36 cellular contexts compared by ENCODE assay signal in genomic region chrX:153836921-153837320, GRCh38. TPM values are rescaled to one million over a fixed set of nuclear protein-coding genes. Genes with fewer than 3 reads are reported as not detected.
"Had no signal": no experiment of that assay in that cellular context is flagged by ENCODE, and none has a peak within 500 bp of the region (broad histone marks: within the 10 kb centered on the region; RNA-seq: fewer than 3 reads in every experiment).

No MANE protein-coding gene starts in this region.

- H3K4me1 Mint-ChIP-seq: activated B cell treated with CpG ODN at 0.5 μM for 24 hours; activated CD4-positive, alpha-beta T cell treated with anti-CD3 and anti-CD28 coated beads, Interleukin-2, amount 10 ng/mL, durations not matched to agents 24 days and 14 days; activated naive CD8-positive, alpha-beta T cell treated with anti-CD3 and anti-CD28 coated beads for 36 hours; activated T-helper 17 cell treated with anti-CD3 and anti-CD28 coated beads, Interleukin-2, amount 50 U/mL, for 72 hours had no signal

- H3K9me3 Mint-ChIP-seq: activated B cell treated with CpG ODN at 0.5 μM for 24 hours; activated CD4-positive, alpha-beta memory T cell treated with anti-CD3 and anti-CD28 coated beads for 36 hours; activated CD4-positive, alpha-beta T cell treated with anti-CD3 and anti-CD28 coated beads, Interleukin-2, amount 10 ng/mL, durations not matched to agents 24 days and 14 days; activated CD8-positive, alpha-beta T cell treated with anti-CD3 and anti-CD28 coated beads for 36 hours; activated naive CD4-positive, alpha-beta T cell treated with anti-CD3 and anti-CD28 coated beads, Interleukin-2, amount 50 U/mL, for 72 hours; activated naive CD8-positive, alpha-beta T cell treated with anti-CD3 and anti-CD28 coated beads for 36 hours; activated T-cell treated with anti-CD3 and anti-CD28 coated beads, Interleukin-2, amount 50 U/mL, for 4 hours; activated T-cell treated with anti-CD3 and anti-CD28 coated beads, Interleukin-2, amount 50 U/mL, for 72 hours; activated T-helper 1 cell treated with anti-CD3 and anti-CD28 coated beads, Interleukin-12 subunit alpha, Interleukin-12 subunit beta, Interleukin-2, Interleukin-4 antibody, amounts not matched to agents 30 ng/mL and 10 ng/mL and 1 ng/mL, durations not matched to agents 14 hours and 24 hours and 36 hours; activated T-helper 17 cell treated with anti-CD3 and anti-CD28 coated beads, Interleukin-2, amount 50 U/mL, for 72 hours; T-helper 1 cell treated with Interleukin-12 subunit alpha and Interleukin-12 subunit beta and Interleukin-4 antibody, amounts not matched to agents 30 μg/mL and 1 μg/mL, for 36 hours; T-helper 2 cell treated with Interferon-gamma antibody and Interleukin-4, amounts not matched to agents 5 μg/mL and 100 μg/mL, for 36 hours had no signal

- H3K27me3 Mint-ChIP-seq: activated naive CD8-positive, alpha-beta T cell treated with anti-CD3 and anti-CD28 coated beads for 36 hours; activated T-helper 17 cell treated with anti-CD3 and anti-CD28 coated beads, Interleukin-2, amount 50 U/mL, for 72 hours had no signal

- H3K27ac ChIP-seq: adrenal gland, ascending aorta, body of pancreas, brain microvascular endothelial cell, breast epithelium, VCaP had no signal

- H3K4me3 ChIP-seq: adrenal gland, ascending aorta, body of pancreas, breast epithelium had no signal

- H3K36me3 Mint-ChIP-seq: activated CD4-positive, alpha-beta memory T cell treated with anti-CD3 and anti-CD28 coated beads for 36 hours; activated naive CD4-positive, alpha-beta T cell treated with anti-CD3 and anti-CD28 coated beads, Interleukin-2, amount 50 U/mL, for 72 hours; activated naive CD8-positive, alpha-beta T cell treated with anti-CD3 and anti-CD28 coated beads for 36 hours had no signal

- H3K36me3 ChIP-seq: adrenal gland, ascending aorta, brain microvascular endothelial cell, breast epithelium had no signal

- H3K4me3 Mint-ChIP-seq: activated B cell treated with CpG ODN at 0.5 μM for 24 hours; activated CD4-positive, alpha-beta memory T cell treated with anti-CD3 and anti-CD28 coated beads for 36 hours; activated CD4-positive, alpha-beta T cell treated with anti-CD3 and anti-CD28 coated beads, Interleukin-2, amount 10 ng/mL, durations not matched to agents 24 days and 14 days; activated CD8-positive, alpha-beta T cell treated with anti-CD3 and anti-CD28 coated beads for 36 hours; activated naive CD8-positive, alpha-beta T cell treated with anti-CD3 and anti-CD28 coated beads for 36 hours; activated T-cell treated with anti-CD3 and anti-CD28 coated beads, Interleukin-2, amount 50 U/mL, for 4 hours; activated T-cell treated with anti-CD3 and anti-CD28 coated beads, Interleukin-2, amount 50 U/mL, for 72 hours; activated T-helper 1 cell treated with anti-CD3 and anti-CD28 coated beads, Interleukin-12 subunit alpha, Interleukin-12 subunit beta, Interleukin-2, Interleukin-4 antibody, amounts not matched to agents 30 ng/mL and 10 ng/mL and 1 ng/mL, durations not matched to agents 14 hours and 24 hours and 36 hours; activated T-helper 17 cell treated with anti-CD3 and anti-CD28 coated beads, Interleukin-2, amount 50 U/mL, for 72 hours; T-helper 1 cell treated with Interleukin-12 subunit alpha and Interleukin-12 subunit beta and Interleukin-4 antibody, amounts not matched to agents 30 μg/mL and 1 μg/mL, for 36 hours; T-helper 2 cell treated with Interferon-gamma antibody and Interleukin-4, amounts not matched to agents 5 μg/mL and 100 μg/mL, for 36 hours had no signal

- DNase-seq: activated B cell treated with CpG ODN at 0.5 μM for 24 hours; activated CD4-positive, alpha-beta memory T cell treated with anti-CD3 and anti-CD28 coated beads for 36 hours; activated CD4-positive, alpha-beta T cell treated with anti-CD3 and anti-CD28 coated beads for 4 hours; activated CD4-positive, alpha-beta T cell treated with anti-CD3 and anti-CD28 coated beads, Interleukin-2, amount 10 ng/mL, durations not matched to agents 24 days and 14 days; activated CD4-positive, alpha-beta T cell treated with anti-CD3 and anti-CD28 coated beads, Interleukin-2, amount 50 U/mL, for 1 hour; activated CD4-positive, alpha-beta T cell treated with anti-CD3 and anti-CD28 coated beads, Interleukin-2, amount 50 U/mL, for 4 hours; activated CD4-positive, CD25-positive, alpha-beta regulatory T cell treated with anti-CD3 and anti-CD28 coated beads, Interleukin-2, amount 50 U/mL, for 72 hours; activated CD8-positive, alpha-beta memory T cell treated with anti-CD3 and anti-CD28 coated beads, Interleukin-2, amount 50 U/mL, for 4 hours; activated CD8-positive, alpha-beta T cell treated with anti-CD3 and anti-CD28 coated beads for 36 hours; activated effector memory CD4-positive, alpha-beta T cell treated with Interleukin-2 at 50 U/mL for 16 hours; activated gamma-delta T cell; activated naive CD4-positive, alpha-beta T cell treated with anti-CD3 and anti-CD28 coated beads, Interleukin-2, amount 50 U/mL, for 16 hours; activated naive CD4-positive, alpha-beta T cell treated with Interleukin-2 at 50 U/mL for 16 hours; activated naive CD8-positive, alpha-beta T cell treated with anti-CD3 and anti-CD28 coated beads for 36 hours; activated T-cell treated with anti-CD3 and anti-CD28 coated beads for 4 hours; activated T-cell treated with anti-CD3 and anti-CD28 coated beads, Interleukin-2, amount 50 U/mL, for 1 hour; activated T-cell treated with anti-CD3 and anti-CD28 coated beads, Interleukin-2, amount 50 U/mL, for 4 hours; activated T-cell treated with anti-CD3 and anti-CD28 coated beads, Interleukin-2, amount 50 U/mL, for 72 hours; adrenal gland; amniotic stem cell; body of pancreas; brain microvascular endothelial cell; central memory CD4-positive, alpha-beta T cell; T-helper 1 cell; T-helper 2 cell; T-helper 9 cell had no signal

- H3K9me3 ChIP-seq: adrenal gland, ascending aorta, body of pancreas, breast epithelium had no signal

- FAIRE-seq: TTC549 had no signal

- H3K27me3 ChIP-seq: ascending aorta, body of pancreas, brain microvascular endothelial cell had no signal

- H3K27ac Mint-ChIP-seq: activated B cell treated with CpG ODN at 0.5 μM for 24 hours; activated CD4-positive, alpha-beta memory T cell treated with anti-CD3 and anti-CD28 coated beads for 36 hours; activated CD4-positive, alpha-beta T cell treated with anti-CD3 and anti-CD28 coated beads, Interleukin-2, amount 10 ng/mL, durations not matched to agents 24 days and 14 days; activated CD8-positive, alpha-beta T cell treated with anti-CD3 and anti-CD28 coated beads for 36 hours; activated naive CD4-positive, alpha-beta T cell treated with anti-CD3 and anti-CD28 coated beads, Interleukin-2, amount 50 U/mL, for 72 hours; activated naive CD8-positive, alpha-beta T cell treated with anti-CD3 and anti-CD28 coated beads for 36 hours; activated T-cell treated with anti-CD3 and anti-CD28 coated beads, Interleukin-2, amount 50 U/mL, for 72 hours; activated T-helper 1 cell treated with anti-CD3 and anti-CD28 coated beads, Interleukin-12 subunit alpha, Interleukin-12 subunit beta, Interleukin-2, Interleukin-4 antibody, amounts not matched to agents 30 ng/mL and 10 ng/mL and 1 ng/mL, durations not matched to agents 14 hours and 24 hours and 36 hours; activated T-helper 17 cell treated with anti-CD3 and anti-CD28 coated beads, Interleukin-2, amount 50 U/mL, for 72 hours; T-helper 1 cell treated with Interleukin-12 subunit alpha and Interleukin-12 subunit beta and Interleukin-4 antibody, amounts not matched to agents 30 μg/mL and 1 μg/mL, for 36 hours; T-helper 2 cell treated with Interferon-gamma antibody and Interleukin-4, amounts not matched to agents 5 μg/mL and 100 μg/mL, for 36 hours had no signal

- H3K4me1 ChIP-seq: adrenal gland, ascending aorta, body of pancreas, breast epithelium had no signal

- ATAC-seq: activated CD8-positive, alpha-beta T cell treated with anti-CD3 and anti-CD28 coated beads for 36 hours; activated naive CD4-positive, alpha-beta T cell treated with anti-CD3 and anti-CD28 coated beads, Interleukin-2, amount 50 U/mL, for 72 hours; activated T-cell treated with anti-CD3 and anti-CD28 coated beads, Interleukin-2, amount 50 U/mL, for 4 hours; activated T-cell treated with anti-CD3 and anti-CD28 coated beads, Interleukin-2, amount 50 U/mL, for 72 hours; activated T-helper 17 cell treated with anti-CD3 and anti-CD28 coated beads, Interleukin-2, amount 50 U/mL, for 72 hours; body of pancreas had no signal

RNA-seq across cellular contexts. Expression of gene SRPK3, which starts 56.1 kb away (rescaled TPM):
- total RNA-seq: activated B cell treated with CpG ODN at 0.5 μM for 24 hours; activated CD4-positive, alpha-beta memory T cell treated with anti-CD3 and anti-CD28 coated beads for 36 hours; activated CD4-positive, alpha-beta T cell treated with anti-CD3 and anti-CD28 coated beads, Interleukin-2, amount 10 ng/mL, durations not matched to agents 24 days and 14 days; activated CD8-positive, alpha-beta memory T cell treated with anti-CD3 and anti-CD28 coated beads for 36 hours; activated naive CD4-positive, alpha-beta T cell treated with anti-CD3 and anti-CD28 coated beads, Interleukin-2, amount 50 U/mL, for 72 hours; activated naive CD8-positive, alpha-beta T cell treated with anti-CD3 and anti-CD28 coated beads for 36 hours; activated T-cell treated with anti-CD3 and anti-CD28 coated beads, Interleukin-2, amount 50 U/mL, for 4 hours; activated T-cell treated with anti-CD3 and anti-CD28 coated beads, Interleukin-2, amount 50 U/mL, for 72 hours; activated T-helper 1 cell treated with anti-CD3 and anti-CD28 coated beads, Interleukin-12 subunit alpha, Interleukin-12 subunit beta, Interleukin-2, Interleukin-4 antibody, amounts not matched to agents 30 ng/mL and 10 ng/mL and 1 ng/mL, durations not matched to agents 14 hours and 24 hours and 36 hours; activated T-helper 17 cell treated with anti-CD3 and anti-CD28 coated beads, Interleukin-2, amount 50 U/mL, for 72 hours; body of pancreas had no signal
